ENCODE assay signal across 1 cellular context in the genomic region with DNA sequence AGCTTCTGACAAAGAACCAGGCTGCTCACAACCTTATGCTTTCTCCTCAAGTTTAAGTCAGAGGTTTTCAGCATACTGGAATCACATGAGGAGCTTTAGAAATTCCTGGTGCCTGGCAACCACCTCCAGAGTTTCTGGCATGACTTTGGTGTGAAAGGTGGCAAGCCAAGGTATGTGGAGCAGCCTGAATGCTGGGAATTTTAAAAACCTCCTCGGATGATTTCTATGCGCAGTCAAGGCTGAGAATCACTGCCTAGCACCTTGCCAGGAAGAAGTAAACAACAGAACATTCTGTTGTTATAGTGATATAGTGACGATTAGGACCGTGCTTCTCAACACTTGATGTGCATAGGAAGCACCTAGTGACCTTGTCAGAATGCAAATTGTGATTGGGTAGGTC.
TF ChIP-seq lines count a peak whose summit lies in the region.

No MANE protein-coding gene starts in this region.

TF ChIP-seq in H1, 55 proteins besides CTCF, POLR2A, EP300 and RAD21:
- TF ChIP-seq EGR1 (IDR thresholded peaks at IDR 0.05; ENCODE audit: borderline replicate concordance, low read depth, low read length), result no peak
- TF ChIP-seq CBX5 (IDR thresholded peaks at IDR 0.05; ENCODE audit: low read depth, low read length), result no peak
- no peak for TF ChIP-seq GABPA (IDR thresholded peaks at IDR 0.05; ENCODE audit: borderline replicate concordance, insufficient read depth, low read length)
- no peak for TF ChIP-seq CBX8 (IDR thresholded peaks at IDR 0.05; ENCODE audit: borderline replicate concordance, low read depth, low read length)
- TF ChIP-seq SIN3A (conservative IDR thresholded peaks at IDR 0.05 in 1 of 2, IDR thresholded peaks at IDR 0.05 in 1 of 2; ENCODE audit: low read depth in 1 of 2, low read length in 2 of 2), result no peak
- no peak for TF ChIP-seq RBBP5 (IDR thresholded peaks at IDR 0.05; ENCODE audit: borderline replicate concordance, low read depth, low read length)
- TF ChIP-seq CHD1 (IDR thresholded peaks at IDR 0.05; ENCODE audit: low read depth, low read length), result no peak
- no peak for TF ChIP-seq EZH2 (IDR thresholded peaks at IDR 0.05; ENCODE audit: low read depth, low read length, severe bottlenecking)
- no peak for TF ChIP-seq FOSL1 (IDR thresholded peaks at IDR 0.05; ENCODE audit: insufficient read depth, low read depth, low read length)
